ENCODE assay signal across 25 cellular contexts in genomic region chr19:1621021-1621420, GRCh38.
"Had no signal": no experiment of that assay in that cellular context is flagged by ENCODE, and none has a peak within 500 bp of the region (broad histone marks: within the 10 kb centered on the region; RNA-seq: fewer than 3 reads in every experiment).

No MANE protein-coding gene starts in this region.

- H3K4me1 Mint-ChIP-seq: endodermal cell had no signal

- H3K27ac ChIP-seq: coronary artery, esophagus squamous epithelium, gastrocnemius medialis, lower lobe of right lung, thoracic aorta, upper lobe of right lung had no signal

- H3K9me3 Mint-ChIP-seq: activated CD4-positive, alpha-beta memory T cell treated with anti-CD3 and anti-CD28 coated beads, Interleukin-2, amount 10 ng/mL, durations not matched to agents 7 days and 5 days; activated naive CD4-positive, alpha-beta T cell treated with anti-CD3 and anti-CD28 coated beads, Interleukin-2, amount 10 ng/mL, durations not matched to agents 7 days and 5 days; activated T-cell treated with anti-CD3 and anti-CD28 coated beads, Interleukin-2, amount 50 U/mL, for 72 hours; endodermal cell; nephron progenitor cell; T-helper 1 cell treated with Interleukin-12 subunit alpha and Interleukin-12 subunit beta and Interleukin-4 antibody, amounts not matched to agents 30 μg/mL and 1 μg/mL, for 36 hours had no signal

- H3K27me3 Mint-ChIP-seq: activated CD4-positive, alpha-beta memory T cell treated with anti-CD3 and anti-CD28 coated beads, Interleukin-2, amount 10 ng/mL, durations not matched to agents 7 days and 5 days; activated naive CD4-positive, alpha-beta T cell treated with anti-CD3 and anti-CD28 coated beads, Interleukin-2, amount 10 ng/mL, durations not matched to agents 7 days and 5 days had no signal

- ATAC-seq: activated T-cell treated with anti-CD3 and anti-CD28 coated beads, Interleukin-2, amount 50 U/mL, for 72 hours; gastrocnemius medialis; lower lobe of right lung; mucosa of descending colon; sciatic nerve; upper lobe of right lung had no signal

- H3K4me2 ChIP-seq: smooth muscle cell had no signal

- H3K27me3 ChIP-seq: esophagus squamous epithelium, gastrocnemius medialis, upper lobe of right lung had no signal

- H3K9me3 ChIP-seq: esophagus squamous epithelium, gastrocnemius medialis, lower lobe of right lung, mucosa of descending colon, thoracic aorta, upper lobe of right lung had no signal

- H3K4me3 ChIP-seq: coronary artery, esophagus squamous epithelium, gastrocnemius medialis, lower lobe of right lung, mucosa of descending colon, smooth muscle cell, thoracic aorta, upper lobe of right lung had no signal

- H3K27ac Mint-ChIP-seq: activated CD4-positive, alpha-beta memory T cell treated with anti-CD3 and anti-CD28 coated beads, Interleukin-2, amount 10 ng/mL, durations not matched to agents 7 days and 5 days; activated naive CD4-positive, alpha-beta T cell treated with anti-CD3 and anti-CD28 coated beads, Interleukin-2, amount 10 ng/mL, durations not matched to agents 7 days and 5 days; activated T-cell treated with anti-CD3 and anti-CD28 coated beads, Interleukin-2, amount 50 U/mL, for 72 hours; endodermal cell; nephron progenitor cell; T-helper 1 cell treated with Interleukin-12 subunit alpha and Interleukin-12 subunit beta and Interleukin-4 antibody, amounts not matched to agents 30 μg/mL and 1 μg/mL, for 36 hours had no signal

- H3K4me3 Mint-ChIP-seq: activated CD4-positive, alpha-beta memory T cell treated with anti-CD3 and anti-CD28 coated beads, Interleukin-2, amount 10 ng/mL, durations not matched to agents 7 days and 5 days; activated naive CD4-positive, alpha-beta T cell treated with anti-CD3 and anti-CD28 coated beads, Interleukin-2, amount 10 ng/mL, durations not matched to agents 7 days and 5 days; activated T-cell treated with anti-CD3 and anti-CD28 coated beads, Interleukin-2, amount 50 U/mL, for 72 hours; endodermal cell; nephron progenitor cell; T-helper 1 cell treated with Interleukin-12 subunit alpha and Interleukin-12 subunit beta and Interleukin-4 antibody, amounts not matched to agents 30 μg/mL and 1 μg/mL, for 36 hours had no signal

- H3K4me1 ChIP-seq: esophagus squamous epithelium, gastrocnemius medialis, lower lobe of right lung, upper lobe of right lung had no signal

- DNase-seq: activated CD4-positive, alpha-beta memory T cell treated with anti-CD3 and anti-CD28 coated beads, Interleukin-2, amount 10 ng/mL, durations not matched to agents 7 days and 5 days; activated CD4-positive, alpha-beta T cell treated with anti-CD3 and anti-CD28 coated beads for 48 hours; activated effector memory CD4-positive, alpha-beta T cell treated with Interleukin-2 at 50 U/mL for 16 hours; activated naive CD4-positive, alpha-beta T cell treated with anti-CD3 and anti-CD28 coated beads, Interleukin-2, amount 10 ng/mL, durations not matched to agents 7 days and 5 days; activated T-cell treated with anti-CD3 and anti-CD28 coated beads, Interleukin-2, amount 50 U/mL, for 72 hours; amygdala; cerebellar nuclear complex; endodermal cell; esophagus squamous epithelium; gastrocnemius medialis; hypothalamus; lower lobe of right lung; mesendoderm; mucosa of descending colon; nephron progenitor cell; posterior cingulate gyrus; stimulated activated CD4-positive, alpha-beta T cell treated with anti-CD3 and anti-CD28 coated beads, Interleukin-15, amount 100 ng/mL, for 24 hours; stimulated activated naive CD4-positive, alpha-beta T cell treated with Interleukin-2 at 50 U/mL for 16 hours; T1000; upper lobe of right lung had no signal
